ENCODE assay signal across 17 cellular contexts in genomic region chr10:78923644-78924318, GRCh38.
DNase-seq lines count a peak whose midpoint lies in the region; ATAC-seq and TF ChIP-seq lines count a peak whose summit lies in the region.
"Had no signal": no experiment of that assay in that cellular context is flagged by ENCODE, and none has a peak within 500 bp of the region (broad histone marks: within the 10 kb centered on the region; RNA-seq: fewer than 3 reads in every experiment).

No MANE protein-coding gene starts in this region.

- H3K9ac ChIP-seq in neural progenitor cell, result no peak overlapping the region

- peak overlapping the region; percentile 4 for H3K4me2 ChIP-seq in neural progenitor cell

- POLR2A ChIA-PET in HEK293T (lab: Yijun Ruan, JAX), result no interaction called here

- H2AFZ ChIP-seq in neural progenitor cell (replicated peaks), result no peak overlapping the region

- no peaks in the 10 kb centered on the region for H3K36me3 Mint-ChIP-seq in neural progenitor cell

- no peak overlapping the region for H3K4me3 Mint-ChIP-seq in neural progenitor cell

- H3K27me3 Mint-ChIP-seq in neural progenitor cell (ENCODE audit: insufficient read depth, low read depth), result peaks cover 9% of the 10 kb centered on the region

- no peaks in the 10 kb centered on the region for H4K20me1 ChIP-seq in neural progenitor cell (ENCODE audit: low read depth)

- CTCF ChIA-PET in HEK293T (lab: Yijun Ruan, JAX), result no interaction called here

- H3K4me3 ChIP-seq in neural progenitor cell, result no peak overlapping the region
- H3K4me3 ChIP-seq: GM12878 had no signal

- intact Hi-C loops in left cardiac atrium (cut with DNase I), result no loop called here

- no peaks in the 10 kb centered on the region for H3F3A ChIP-seq in neural progenitor cell (ENCODE audit: low read depth)

- no peaks in the 10 kb centered on the region for H3K36me3 ChIP-seq in neural progenitor cell

- peaks cover 39% of the 10 kb centered on the region for H3K4me1 Mint-ChIP-seq in neural progenitor cell

- H3K9me3 Mint-ChIP-seq in neural progenitor cell, result no peaks in the 10 kb centered on the region

- H3K27me3 ChIP-seq in neural progenitor cell, result no peaks in the 10 kb centered on the region

- no peaks in the 10 kb centered on the region for H3K79me2 ChIP-seq in neural progenitor cell (ENCODE audit: low read depth)

- DNase-seq in ELR (ENCODE audit: low read depth) (peak; percentile 11), HEK293T (ENCODE audit: extremely low spot score) (no peak), left cardiac atrium (no peak), neural progenitor cell (ENCODE audit: low spot score) (no peak), epidermal melanocyte (ENCODE audit: insufficient read length, low spot score) (no peak), midbrain (lab: John Stamatoyannopoulos, UW) (no peak)
- DNase-seq in activated CD4-positive, CD25-positive, alpha-beta regulatory T cell (lab: John Stamatoyannopoulos, UW), result no peak
- DNase-seq: AML-193, DMS53, GOT3, NCI-H1105 treated with DMSO at 0.1 percent for 48 hours, NCI-H2081 treated with DMSO at 0.1 percent for 48 hours, NCI-H2227 treated with DMSO at 0.1 percent for 48 hours had no signal

- no peak overlapping the region for H3K27ac ChIP-seq in neural progenitor cell
- H3K27ac ChIP-seq: RWPE1 had no signal

- no peaks in the 10 kb centered on the region for H3K9me3 ChIP-seq in neural progenitor cell (ENCODE audit: low read depth)

- H3K4me1 ChIP-seq in neural progenitor cell, result peaks cover 2% of the 10 kb centered on the region

- TF ChIP-seq CTCF in neural progenitor cell (IDR thresholded peaks at IDR 0.05), result no peak

- H3K27ac Mint-ChIP-seq in neural progenitor cell, result peak overlapping the region; percentile 42

- ATAC-seq in left cardiac atrium (peak; percentile 7 to 13), HG03354 (IDR thresholded peaks at IDR 0.05; ENCODE audit: poor library complexity, severe bottlenecking, unreplicated experiment) (no peak)
- ATAC-seq: GM12878, HepG2 had no signal

TF ChIP-seq in HEK293T, 16 proteins besides CTCF, POLR2A, EP300 and RAD21:
- TF ChIP-seq SUZ12 (IDR thresholded peaks at IDR 0.05), result no peak
- no peak for TF ChIP-seq SP1 (IDR thresholded peaks at IDR 0.05)
- no peak for TF ChIP-seq CTBP1 (IDR thresholded peaks at IDR 0.05; ENCODE audit: borderline replicate concordance)
- TF ChIP-seq LEF1 (IDR thresholded peaks at IDR 0.05; ENCODE audit: borderline replicate concordance), result no peak
- TF ChIP-seq FOXK2 (IDR thresholded peaks at IDR 0.05), result no peak
- TF ChIP-seq ARNT (IDR thresholded peaks at IDR 0.05), result no peak
- TF ChIP-seq PKNOX1 (IDR thresholded peaks at IDR 0.05), result peak; percentile 70
